ENCODE assay signal across 26 cellular contexts in the genomic region with DNA sequence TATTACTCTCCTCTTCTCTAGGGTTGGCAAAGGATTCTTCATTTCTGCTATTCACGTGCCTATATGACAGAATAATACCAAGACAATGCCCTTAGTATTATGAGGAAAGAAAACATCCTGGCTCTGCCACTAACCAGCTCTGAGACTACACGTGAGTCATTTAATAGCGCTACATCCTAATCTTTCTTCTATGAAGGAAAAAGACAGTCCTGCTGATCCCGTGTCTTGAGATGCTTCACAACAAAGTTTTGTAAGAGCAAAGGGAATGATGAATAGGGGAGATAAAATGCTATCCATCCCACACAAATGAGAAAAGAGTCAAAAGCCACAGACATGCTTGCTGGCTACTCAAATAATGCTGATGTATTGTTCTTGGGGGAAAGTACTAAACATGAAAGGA.
"Had no signal": no experiment of that assay in that cellular context is flagged by ENCODE, and none has a peak within 500 bp of the region (broad histone marks: within the 10 kb centered on the region; RNA-seq: fewer than 3 reads in every experiment).

No MANE protein-coding gene starts in this region.

- H3K4me3 ChIP-seq: body of pancreas, heart left ventricle, left lung, lower lobe of right lung, ovary, uterus had no signal

- H3K36me3 ChIP-seq: heart left ventricle, left lung, lower lobe of right lung, ovary, uterus, WERI-Rb-1 had no signal

- H3K27me3 ChIP-seq: body of pancreas, heart left ventricle, left lung, ovary, uterus had no signal

- H3K27ac ChIP-seq: body of pancreas, heart left ventricle, left lung, lower lobe of right lung, ovary, uterus, WERI-Rb-1 had no signal

- DNase-seq: activated CD4-positive, alpha-beta T cell treated with anti-CD3 and anti-CD28 coated beads, Interleukin-2, amount 10 ng/mL, durations not matched to agents 7 days and 5 days; activated CD4-positive, CD25-positive, alpha-beta regulatory T cell treated with anti-CD3 and anti-CD28 coated beads, Interleukin-2, amount 50 U/mL, for 72 hours; activated CD8-positive, alpha-beta T cell treated with anti-CD3 and anti-CD28 coated beads for 36 hours; activated gamma-delta T cell treated with Interleukin-2 at 50 U/mL for 16 hours; activated naive CD4-positive, alpha-beta T cell treated with anti-CD3 and anti-CD28 coated beads, Interleukin-2, amount 50 U/mL, for 16 hours; activated T-cell treated with anti-CD3 and anti-CD28 coated beads, Interleukin-2, amount 50 U/mL, for 4 hours; body of pancreas; cortex of kidney; effector memory CD8-positive, alpha-beta T cell; erythroblast; heart left ventricle; hypothalamus; immature natural killer cell; kidney glomerular epithelial cell; left lung; lower lobe of right lung; naive thymus-derived CD4-positive, alpha-beta T cell; ovary; small intestine; stimulated activated CD4-positive, alpha-beta T cell treated with anti-CD3 and anti-CD28 coated beads, Interleukin-1b, Interleukin-23, amount 100 ng/mL, for 48 hours; stimulated activated CD4-positive, alpha-beta T cell treated with anti-CD3 and anti-CD28 coated beads, Interleukin-4, amount 100 ng/mL, for 4 hours; stimulated activated CD8-positive, alpha-beta memory T cell treated with anti-CD3 and anti-CD28 coated beads, Interleukin-4, amount 100 ng/mL, for 48 hours; stimulated activated naive CD8-positive, alpha-beta T cell treated with anti-CD3 and anti-CD28 coated beads, Interleukin-15, amount 100 ng/mL, for 72 hours; substantia nigra; uterus; WERI-Rb-1 had no signal
